Comparison of ENCODE assay signal across 12 cellular contexts in genomic region chr7:73831656-73832579, GRCh38. TPM values are rescaled to one million over a fixed set of nuclear protein-coding genes. Genes with fewer than 3 reads are reported as not detected.
DNase-seq lines count a peak whose midpoint lies in the region; ATAC-seq, FAIRE-seq and TF ChIP-seq lines count a peak whose summit lies in the region.
"Had no signal": no experiment of that assay in that cellular context is flagged by ENCODE, and none has a peak within 500 bp of the region (broad histone marks: within the 10 kb centered on the region; RNA-seq: fewer than 3 reads in every experiment).

No MANE protein-coding gene starts in this region.

- CTCF ChIA-PET in mammary epithelial cell (lab: Charles Lee; ENCODE audit: low non-redundant PET) = no interaction called here

- no peaks in the 10 kb centered on the region for H3K79me2 ChIP-seq in mammary epithelial cell (ENCODE audit: insufficient read depth, low read length)

- peak overlapping the region; percentile 49 for H2AFZ ChIP-seq in mammary epithelial cell (ENCODE audit: low read depth, low read length)

- WGBS in mammary epithelial cell (ENCODE audit: low coverage, missing lambda C conversion rate) = 35% methylated on average over 9 of the region's 28 CpGs

- H3K4me2 ChIP-seq in mammary epithelial cell (ENCODE audit: insufficient read depth, low read depth, low read length) = peak overlapping the region; percentile 55

- H3K27ac ChIP-seq in C4-2B (peak overlapping the region; percentile 98), mammary epithelial cell (ENCODE audit: insufficient read depth, low read depth, low read length) (peak overlapping the region; percentile 19)

- peak overlapping the region in 1 of 3 experiments; percentile 25 for H3K4me3 ChIP-seq in mammary epithelial cell (replicated peaks in 1 of 3; ENCODE audit: insufficient read depth in 1 of 3, low read depth in 2 of 3, low read length in 3 of 3)
- H3K4me3 ChIP-seq in mucosa of descending colon = peak overlapping the region; percentile 86

- no peaks in the 10 kb centered on the region for H4K20me1 ChIP-seq in mammary epithelial cell (ENCODE audit: insufficient read depth, low read length)

- H3K4me1 ChIP-seq in mammary epithelial cell (ENCODE audit: insufficient read depth, low read length) (peaks cover 58% of the 10 kb centered on the region), mucosa of descending colon (ENCODE audit: low read depth) (peaks cover 21% of the 10 kb centered on the region)

- H3K9me3 ChIP-seq in mammary epithelial cell (replicated peaks; ENCODE audit: insufficient read depth, low read length) (no peaks in the 10 kb centered on the region), mucosa of descending colon (no peaks in the 10 kb centered on the region)

- ATAC-seq in mucosa of descending colon (peak; percentile 5), HG02798 (IDR thresholded peaks at IDR 0.05; ENCODE audit: poor library complexity, unreplicated experiment) (no peak)

- TF ChIP-seq CTCF in C4-2B (conservative IDR thresholded peaks at IDR 0.05) = no peak
- TF ChIP-seq CTCF in mammary epithelial cell (conservative IDR thresholded peaks at IDR 0.05 in 1 of 2, IDR thresholded peaks at IDR 0.05 in 1 of 2; ENCODE audit: extremely low read depth in 1 of 2, insufficient read depth in 1 of 2, low read depth in 1 of 2, low read length in 2 of 2) = no peak
- TF ChIP-seq CTCF in mucosa of descending colon (IDR thresholded peaks at IDR 0.05) = no peak

- no peaks in the 10 kb centered on the region for H3K27me3 ChIP-seq in mammary epithelial cell (ENCODE audit: insufficient read depth, low read length)

- H3K36me3 ChIP-seq in mammary epithelial cell (ENCODE audit: insufficient read depth, low read length) (no peaks in the 10 kb centered on the region), mucosa of descending colon (ENCODE audit: low read depth) (no peaks in the 10 kb centered on the region)

- in situ Hi-C loops in mammary epithelial cell (cut with MboI; ENCODE audit: low sequenced_read_pairs in 2 of 2) = no loop called here

- no TSS peak for BruUV-seq in mammary epithelial cell (replicated peaks; lab: Mats Ljungman, UMichigan)

- intact Hi-C loops in mammary epithelial cell (cut with micrococcal nuclease) (no loop called here), mucosa of descending colon (cut with DNase I, micrococcal nuclease) (no loop called here), cardiac septum (cut with DNase I) (no loop called here)

- DNase-seq in NCI-H187 (lab: John Stamatoyannopoulos, UW) (peak; percentile 59 to 71), mammary epithelial cell (peak; percentile 74), mucosa of descending colon (peak; percentile 82 to 89 (median 87)), HTR-8/SVneo (ENCODE audit: insufficient read length, low spot score) (no peak), cardiac septum (ENCODE audit: low spot score) (no peak), SIG-M5 (lab: John Stamatoyannopoulos, UW) (no peak)
- DNase-seq: activated naive CD4-positive, alpha-beta T cell treated with anti-CD3 and anti-CD28 coated beads, Interleukin-2, amount 10 ng/mL, durations not matched to agents 7 days and 5 days; CD4-positive, alpha-beta memory T cell; foreskin melanocyte had no signal

- no peak for FAIRE-seq in HTR-8/SVneo (lab: Jason Lieb, UNC)

- peak overlapping the region; percentile 21 for H3K9ac ChIP-seq in mammary epithelial cell (ENCODE audit: insufficient read depth, low read length)

- dilution Hi-C loops in mammary epithelial cell (cut with HindIII; ENCODE audit: low sequenced_read_pairs) = no loop called here

RNA-seq across cellular contexts. Expression of gene CLDN4, which starts 1.1 kb away (rescaled TPM):
- total RNA-seq in mammary epithelial cell (10 to 100 TPM in 1 of 2 donors, 1 to 10 TPM in 1; 6.2 to 11.7 TPM), mucosa of descending colon (1,000 to 10,000 TPM in 2 of 3 donors, 100 to 1,000 TPM in 1; 450 to 1,208 (median 1,043) TPM), cardiac septum (not detected)
- 18.7 TPM for polyA plus RNA-seq in mammary epithelial cell
- polyA minus RNA-seq in mammary epithelial cell = 6.8 TPM
- total RNA-seq: CD4-positive, alpha-beta memory T cell; T-helper 1 cell treated with Interleukin-12 subunit alpha and Interleukin-12 subunit beta and Interleukin-4 antibody, amounts not matched to agents 30 ng/mL and 1 ng/mL, for 36 hours had no signal

RNA-seq across cellular contexts. Expression of gene METTL27, which starts 10.4 kb away (rescaled TPM):
- total RNA-seq in mammary epithelial cell (1 to 10 TPM; 8.5 to 9.1 TPM), mucosa of descending colon (1 to 10 TPM; 1.6 to 4.6 (median 2.4) TPM), cardiac septum (0.35 TPM)
- 11.0 TPM for polyA plus RNA-seq in mammary epithelial cell
- polyA minus RNA-seq in mammary epithelial cell = 3.6 TPM

RNA-seq across cellular contexts. Expression of gene TMEM270, which starts 29.0 kb away (rescaled TPM):
- not detected for total RNA-seq in mammary epithelial cell
- polyA plus RNA-seq in mammary epithelial cell = not detected
- not detected for polyA minus RNA-seq in mammary epithelial cell
- total RNA-seq in mucosa of descending colon = not detected
- not detected for total RNA-seq in cardiac septum
- total RNA-seq: CD4-positive, alpha-beta memory T cell; T-helper 1 cell treated with Interleukin-12 subunit alpha and Interleukin-12 subunit beta and Interleukin-4 antibody, amounts not matched to agents 30 ng/mL and 1 ng/mL, for 36 hours had no signal
- polyA plus RNA-seq: CD4-positive, alpha-beta memory T cell had no signal

Comparison
In these comparisons a context has a peak if more than half of its experiments do, and no peak if none do; other contexts are left out.
1. DNase-seq: peak in NCI-H187 (2 of 2), mammary epithelial cell (single experiment) and mucosa of descending colon (3 of 3); none in HTR-8/SVneo (single experiment), cardiac septum (single experiment) and SIG-M5 (single experiment).
2. RNA of gene CLDN4, which starts 1.1 kb away (total RNA-seq): 450 to 1,208 TPM in mucosa of descending colon; 6.2 to 11.7 TPM in mammary epithelial cell and not detected in cardiac septum (single experiment); every median in the first group is over 10 times any median in the second.